ENCODE assay signal across 1 cellular context in genomic region chr19:38315657-38316476, GRCh38.
TF ChIP-seq lines count a peak whose summit lies in the region.

A gene with protein sequence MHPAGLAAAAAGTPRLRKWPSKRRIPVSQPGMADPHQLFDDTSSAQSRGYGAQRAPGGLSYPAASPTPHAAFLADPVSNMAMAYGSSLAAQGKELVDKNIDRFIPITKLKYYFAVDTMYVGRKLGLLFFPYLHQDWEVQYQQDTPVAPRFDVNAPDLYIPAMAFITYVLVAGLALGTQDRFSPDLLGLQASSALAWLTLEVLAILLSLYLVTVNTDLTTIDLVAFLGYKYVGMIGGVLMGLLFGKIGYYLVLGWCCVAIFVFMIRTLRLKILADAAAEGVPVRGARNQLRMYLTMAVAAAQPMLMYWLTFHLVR (minus strand): TSS chr19:38315947. CDS start chr19:38315917, 30 bp downstream.

TF ChIP-seq in K562, 482 proteins besides CTCF, POLR2A, EP300 and RAD21 (continued from another document and continues in another):
- TF ChIP-seq FOXO4 (CRISPR knock-in tag; IDR thresholded peaks at IDR 0.05) = no peak
- TF ChIP-seq, protein P1, sequence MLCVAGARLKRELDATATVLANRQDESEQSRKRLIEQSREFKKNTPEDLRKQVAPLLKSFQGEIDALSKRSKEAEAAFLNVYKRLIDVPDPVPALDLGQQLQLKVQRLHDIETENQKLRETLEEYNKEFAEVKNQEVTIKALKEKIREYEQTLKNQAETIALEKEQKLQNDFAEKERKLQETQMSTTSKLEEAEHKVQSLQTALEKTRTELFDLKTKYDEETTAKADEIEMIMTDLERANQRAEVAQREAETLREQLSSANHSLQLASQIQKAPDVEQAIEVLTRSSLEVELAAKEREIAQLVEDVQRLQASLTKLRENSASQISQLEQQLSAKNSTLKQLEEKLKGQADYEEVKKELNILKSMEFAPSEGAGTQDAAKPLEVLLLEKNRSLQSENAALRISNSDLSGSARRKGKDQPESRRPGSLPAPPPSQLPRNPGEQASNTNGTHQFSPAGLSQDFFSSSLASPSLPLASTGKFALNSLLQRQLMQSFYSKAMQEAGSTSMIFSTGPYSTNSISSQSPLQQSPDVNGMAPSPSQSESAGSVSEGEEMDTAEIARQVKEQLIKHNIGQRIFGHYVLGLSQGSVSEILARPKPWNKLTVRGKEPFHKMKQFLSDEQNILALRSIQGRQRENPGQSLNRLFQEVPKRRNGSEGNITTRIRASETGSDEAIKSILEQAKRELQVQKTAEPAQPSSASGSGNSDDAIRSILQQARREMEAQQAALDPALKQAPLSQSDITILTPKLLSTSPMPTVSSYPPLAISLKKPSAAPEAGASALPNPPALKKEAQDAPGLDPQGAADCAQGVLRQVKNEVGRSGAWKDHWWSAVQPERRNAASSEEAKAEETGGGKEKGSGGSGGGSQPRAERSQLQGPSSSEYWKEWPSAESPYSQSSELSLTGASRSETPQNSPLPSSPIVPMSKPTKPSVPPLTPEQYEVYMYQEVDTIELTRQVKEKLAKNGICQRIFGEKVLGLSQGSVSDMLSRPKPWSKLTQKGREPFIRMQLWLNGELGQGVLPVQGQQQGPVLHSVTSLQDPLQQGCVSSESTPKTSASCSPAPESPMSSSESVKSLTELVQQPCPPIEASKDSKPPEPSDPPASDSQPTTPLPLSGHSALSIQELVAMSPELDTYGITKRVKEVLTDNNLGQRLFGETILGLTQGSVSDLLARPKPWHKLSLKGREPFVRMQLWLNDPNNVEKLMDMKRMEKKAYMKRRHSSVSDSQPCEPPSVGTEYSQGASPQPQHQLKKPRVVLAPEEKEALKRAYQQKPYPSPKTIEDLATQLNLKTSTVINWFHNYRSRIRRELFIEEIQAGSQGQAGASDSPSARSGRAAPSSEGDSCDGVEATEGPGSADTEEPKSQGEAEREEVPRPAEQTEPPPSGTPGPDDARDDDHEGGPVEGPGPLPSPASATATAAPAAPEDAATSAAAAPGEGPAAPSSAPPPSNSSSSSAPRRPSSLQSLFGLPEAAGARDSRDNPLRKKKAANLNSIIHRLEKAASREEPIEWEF (CRISPR knock-in tag; IDR thresholded peaks at IDR 0.05) = no peak
- no peak for TF ChIP-seq ZNF79 (CRISPR knock-in tag; IDR thresholded peaks at IDR 0.05; ENCODE audit: low read depth)
- TF ChIP-seq RBM34 (IDR thresholded peaks at IDR 0.05; ENCODE audit: borderline replicate concordance, insufficient read depth, low read length) = no peak
- peak; percentile 96 for TF ChIP-seq NR2C1 (IDR thresholded peaks at IDR 0.05)
- peak; percentile 96 for TF ChIP-seq NR2C1 (tag; IDR thresholded peaks at IDR 0.05)
- TF ChIP-seq ATF7 (IDR thresholded peaks at IDR 0.05) = peak; percentile 56; the same call in 1 of the 2 replicates
- no peak for TF ChIP-seq NR4A1 (CRISPR knock-in tag; IDR thresholded peaks at IDR 0.05)
- no peak for TF ChIP-seq NR4A1 (tag; IDR thresholded peaks at IDR 0.05)
- TF ChIP-seq PYGO2 (tag; IDR thresholded peaks at IDR 0.05) = no peak
- TF ChIP-seq ZBTB40 (IDR thresholded peaks at IDR 0.05) = no peak
- TF ChIP-seq ZBTB40 (CRISPR knock-in tag; IDR thresholded peaks at IDR 0.05) = no peak
- TF ChIP-seq ZNF354B (CRISPR knock-in tag; IDR thresholded peaks at IDR 0.05) = no peak
- no peak for TF ChIP-seq SREBF2 (CRISPR knock-in tag; IDR thresholded peaks at IDR 0.05)
- no peak for TF ChIP-seq MEF2D (tag; conservative IDR thresholded peaks at IDR 0.05; ENCODE audit: low read depth)
- TF ChIP-seq PRDM10 (IDR thresholded peaks at IDR 0.05; ENCODE audit: partially characterized antibody) = peak; percentile 33
- peak; percentile 43; the same call in 1 of the 2 replicates for TF ChIP-seq XRCC5 (IDR thresholded peaks at IDR 0.05; ENCODE audit: low read depth, low read length)
- TF ChIP-seq, protein P2, sequence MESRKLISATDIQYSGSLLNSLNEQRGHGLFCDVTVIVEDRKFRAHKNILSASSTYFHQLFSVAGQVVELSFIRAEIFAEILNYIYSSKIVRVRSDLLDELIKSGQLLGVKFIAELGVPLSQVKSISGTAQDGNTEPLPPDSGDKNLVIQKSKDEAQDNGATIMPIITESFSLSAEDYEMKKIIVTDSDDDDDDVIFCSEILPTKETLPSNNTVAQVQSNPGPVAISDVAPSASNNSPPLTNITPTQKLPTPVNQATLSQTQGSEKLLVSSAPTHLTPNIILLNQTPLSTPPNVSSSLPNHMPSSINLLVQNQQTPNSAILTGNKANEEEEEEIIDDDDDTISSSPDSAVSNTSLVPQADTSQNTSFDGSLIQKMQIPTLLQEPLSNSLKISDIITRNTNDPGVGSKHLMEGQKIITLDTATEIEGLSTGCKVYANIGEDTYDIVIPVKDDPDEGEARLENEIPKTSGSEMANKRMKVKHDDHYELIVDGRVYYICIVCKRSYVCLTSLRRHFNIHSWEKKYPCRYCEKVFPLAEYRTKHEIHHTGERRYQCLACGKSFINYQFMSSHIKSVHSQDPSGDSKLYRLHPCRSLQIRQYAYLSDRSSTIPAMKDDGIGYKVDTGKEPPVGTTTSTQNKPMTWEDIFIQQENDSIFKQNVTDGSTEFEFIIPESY (CRISPR knock-in tag; IDR thresholded peaks at IDR 0.05) = no peak
- no peak for TF ChIP-seq ZKSCAN3 (CRISPR knock-in tag; IDR thresholded peaks at IDR 0.05)
- no peak for TF ChIP-seq GABPA (tag; conservative IDR thresholded peaks at IDR 0.05; ENCODE audit: low read depth)
- no peak for TF ChIP-seq U2AF1 (optimal IDR thresholded peaks at IDR 0.05; ENCODE audit: low read depth, low read length)
- TF ChIP-seq GMEB1 (CRISPR knock-in tag; IDR thresholded peaks at IDR 0.05) = peak; percentile 60
- TF ChIP-seq TBP (optimal IDR thresholded peaks at IDR 0.05; ENCODE audit: low read depth, low read length) = no peak
- TF ChIP-seq ADNP (tag; IDR thresholded peaks at IDR 0.05) = peak; percentile 94; the same call in 1 of the 2 replicates
- no peak for TF ChIP-seq ZBTB17 (CRISPR knock-in tag; IDR thresholded peaks at IDR 0.05)
- no peak for TF ChIP-seq NFIX (CRISPR knock-in tag; IDR thresholded peaks at IDR 0.05; ENCODE audit: low read depth)
- peak in 1 of 2 experiments; percentile 31; a peak in 1 of 4 replicates for TF ChIP-seq HDAC1 (IDR thresholded peaks at IDR 0.05)
- no peak for TF ChIP-seq NFE2L1 (tag; IDR thresholded peaks at IDR 0.05; ENCODE audit: borderline replicate concordance, low read depth)
- TF ChIP-seq ZSCAN32 (CRISPR knock-in tag; IDR thresholded peaks at IDR 0.05) = no peak
- no peak for TF ChIP-seq ILK (tag; IDR thresholded peaks at IDR 0.05; ENCODE audit: borderline replicate concordance, low read depth)
- TF ChIP-seq PHTF2 (CRISPR knock-in tag; IDR thresholded peaks at IDR 0.05) = no peak
- no peak for TF ChIP-seq TAF7 (tag; IDR thresholded peaks at IDR 0.05)
- no peak for TF ChIP-seq ZNF408 (CRISPR knock-in tag; IDR thresholded peaks at IDR 0.05; ENCODE audit: low read depth)
